8 cellular contexts compared by ENCODE assay signal in the genomic region with DNA sequence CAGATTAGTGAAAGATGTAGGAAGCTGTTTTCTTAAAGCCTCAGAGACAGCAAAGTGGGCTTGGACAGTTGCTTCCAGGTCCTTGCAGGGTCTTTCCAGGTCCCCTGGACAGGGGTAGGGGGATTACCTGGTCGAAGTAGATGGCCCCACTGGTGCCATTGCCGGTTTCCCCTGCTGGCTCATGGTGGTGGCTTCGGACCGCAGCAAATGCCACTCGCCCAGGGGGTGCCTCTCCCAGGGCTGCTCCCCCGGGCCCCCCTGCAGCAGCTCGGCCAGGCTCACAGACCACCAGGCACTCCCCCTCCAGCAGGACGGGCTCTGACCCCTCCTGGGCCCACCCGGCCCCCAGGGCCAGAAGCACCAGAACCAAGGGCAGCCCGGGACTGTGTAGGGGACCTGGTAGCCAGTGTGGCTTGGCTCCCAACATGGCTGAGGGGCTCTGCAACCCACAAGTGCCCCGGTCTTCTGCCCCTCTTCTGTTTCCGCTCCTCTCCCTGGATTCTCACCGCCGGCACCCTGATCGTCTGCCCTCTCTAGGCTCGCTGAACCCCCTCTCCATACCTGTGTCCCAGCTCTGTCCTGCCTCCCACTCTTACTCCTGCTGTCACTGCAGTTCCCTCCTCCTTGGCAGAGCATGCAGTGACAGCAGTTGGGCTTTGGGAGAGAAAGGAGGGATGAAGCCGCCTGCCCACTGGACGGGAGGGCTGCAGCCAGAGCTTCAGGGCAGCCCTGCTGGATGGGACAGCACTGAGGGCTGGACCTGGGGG. TPM values are rescaled to one million over a fixed set of nuclear protein-coding genes. Genes with fewer than 3 reads are reported as not detected.
A peak's percentile ranks its signal among the peaks of the same experiment; 100 is the strongest.
DNase-seq lines count a peak whose midpoint lies in the region; ATAC-seq and TF ChIP-seq lines count a peak whose summit lies in the region.

No MANE protein-coding gene starts in this region.

- no TSS peak for BruUV-seq in A673 (replicated peaks; lab: Mats Ljungman, UMichigan)

- H3K9me3 ChIP-seq in A673 (ENCODE audit: low read depth, low read length, poor library complexity, severe bottlenecking) (no peaks in the 10 kb centered on the region), HUES64 (ENCODE audit: insufficient read depth, low read depth, low read length) (no peaks in the 10 kb centered on the region), muscle layer of duodenum (ENCODE audit: control insufficient read depth in 1 of 2, low read length in 2 of 2) (no peaks in the 10 kb centered on the region)

- ATAC-seq in GM18858 (IDR thresholded peaks at IDR 0.05; ENCODE audit: unreplicated experiment) = no peak

- no peak overlapping the region for H3K9ac ChIP-seq in HUES64 (ENCODE audit: low read depth, low read length)

- POLR2A ChIA-PET in A673 (lab: Charles Lee; ENCODE audit: low non-redundant PET) = no interaction called here

- H3K27ac ChIP-seq in A673 (ENCODE audit: low read depth, low read length, poor library complexity, severe bottlenecking) (peak overlapping the region; percentile 87), HUES64 (ENCODE audit: low read depth, low read length) (no peak overlapping the region), caudate nucleus (ENCODE audit: low read depth, low read length) (peak overlapping the region; percentile 92), muscle layer of duodenum (ENCODE audit: low read length) (peak overlapping the region; percentile 91)

- H3K4me1 ChIP-seq in A673 (ENCODE audit: insufficient read depth, low read length, poor library complexity, severe bottlenecking) (peaks cover 16% of the 10 kb centered on the region), HUES64 (ENCODE audit: insufficient read depth, low read length) (peaks cover 10% of the 10 kb centered on the region; the same call in 1 of the 2 replicates), muscle layer of duodenum (ENCODE audit: control insufficient read depth in 1 of 2, insufficient read depth in 2 of 2, low read length in 2 of 2) (peaks cover 22 to 26% of the 10 kb centered on the region in 2 donors)

- no peak for TF ChIP-seq CTCF in A673 (conservative IDR thresholded peaks at IDR 0.05; ENCODE audit: low read depth, low read length)

- WGBS in HUES64 = 84% methylated on average over 18 of the region's 18 CpGs

- CTCF ChIA-PET in A673 (lab: Charles Lee) = interaction anchor here (0.5 to 0.9 kb wide), 3 partner anchors 14 to 223 kb away, joined by 3 to 7 read pairs (median 5); partner anchors contain the start of genes SDR39U1 and TSSK4

- intact Hi-C loops in A673 (cut with micrococcal nuclease; ENCODE audit: unreplicated experiment) = no loop called here

- no peaks in the 10 kb centered on the region for H3K27me3 ChIP-seq in A673 (replicated peaks; ENCODE audit: insufficient read depth, low read depth, low read length, poor library complexity)
- H3K27me3 ChIP-seq in HUES64 (ENCODE audit: insufficient read depth, low read length) = peaks cover 11% of the 10 kb centered on the region
- no peaks in the 10 kb centered on the region for H3K27me3 ChIP-seq in muscle layer of duodenum (ENCODE audit: low read depth, low read length)

- H3K4me3 ChIP-seq in A673 (ENCODE audit: low read depth, low read length, poor library complexity, severe bottlenecking) (peak overlapping the region; percentile 75), HUES64 (ENCODE audit: low read length) (peak overlapping the region; percentile 78; the same call in 1 of the 2 replicates), muscle layer of duodenum (ENCODE audit: low read depth in 1 of 2, low read length in 2 of 2) (peak overlapping the region; percentile 55 to 89)

- DNase-seq in A673 (ENCODE audit: low spot score) (no peak), caudate nucleus (lab: John Stamatoyannopoulos, UW) (peak in 1 of 61 donors; percentile 90), HPDE6-E6E7 (ENCODE audit: extremely low spot score) (no peak), activated gamma-delta T cell treated with Interleukin-2 at 50 U/mL for 16 hours (no peak), NCI-H128 (lab: John Stamatoyannopoulos, UW; ENCODE audit: unreplicated experiment) (no peak)

- H3K36me3 ChIP-seq in A673 (ENCODE audit: insufficient read depth, low read length, poor library complexity, severe bottlenecking) = peaks cover 20% of the 10 kb centered on the region
- H3K36me3 ChIP-seq in HUES64 (ENCODE audit: insufficient read depth, low read length) = peaks cover 14% of the 10 kb centered on the region
- peaks cover 14 to 17% of the 10 kb centered on the region in 2 donors for H3K36me3 ChIP-seq in muscle layer of duodenum (ENCODE audit: control insufficient read depth in 1 of 2, insufficient read depth in 2 of 2, low read length in 2 of 2)

RNA-seq across cellular contexts. Expression of gene CBLN3, which starts 0.7 kb away (rescaled TPM):
- 0.80 and 1.4 TPM in 2 replicates for total RNA-seq in A673 (2021)
- 0.25 TPM for polyA plus RNA-seq in HUES64 (2013, experiment 1 of 2)
- polyA plus RNA-seq in HUES64 (2013, experiment 2 of 2) = 0.44 TPM

RNA-seq across cellular contexts. Expression of gene KHNYN, which starts 0.9 kb away (rescaled TPM):
- 32.7 and 40.3 TPM in 2 replicates for total RNA-seq in A673 (2021)
- 11.2 TPM for polyA plus RNA-seq in HUES64 (2013, experiment 1 of 2)
- polyA plus RNA-seq in HUES64 (2013, experiment 2 of 2) = 15.0 TPM

RNA-seq across cellular contexts. Expression of gene SDR39U1, which starts 13.8 kb away (rescaled TPM):
- 49.1 and 52.1 TPM in 2 replicates for total RNA-seq in A673 (2021)
- 45.6 TPM for polyA plus RNA-seq in HUES64 (2013, experiment 1 of 2)
- 40.9 TPM for polyA plus RNA-seq in HUES64 (2013, experiment 2 of 2)

RNA-seq across cellular contexts. Expression of gene NYNRIN, which starts 30.0 kb away (rescaled TPM):
- total RNA-seq in A673 (2021) = 8.6 and 17.3 TPM in 2 replicates
- polyA plus RNA-seq in HUES64 (2013, experiment 1 of 2) = 10.5 TPM
- polyA plus RNA-seq in HUES64 (2013, experiment 2 of 2) = 13.0 TPM
